24 cellular contexts compared by ENCODE assay signal in the genomic region with DNA sequence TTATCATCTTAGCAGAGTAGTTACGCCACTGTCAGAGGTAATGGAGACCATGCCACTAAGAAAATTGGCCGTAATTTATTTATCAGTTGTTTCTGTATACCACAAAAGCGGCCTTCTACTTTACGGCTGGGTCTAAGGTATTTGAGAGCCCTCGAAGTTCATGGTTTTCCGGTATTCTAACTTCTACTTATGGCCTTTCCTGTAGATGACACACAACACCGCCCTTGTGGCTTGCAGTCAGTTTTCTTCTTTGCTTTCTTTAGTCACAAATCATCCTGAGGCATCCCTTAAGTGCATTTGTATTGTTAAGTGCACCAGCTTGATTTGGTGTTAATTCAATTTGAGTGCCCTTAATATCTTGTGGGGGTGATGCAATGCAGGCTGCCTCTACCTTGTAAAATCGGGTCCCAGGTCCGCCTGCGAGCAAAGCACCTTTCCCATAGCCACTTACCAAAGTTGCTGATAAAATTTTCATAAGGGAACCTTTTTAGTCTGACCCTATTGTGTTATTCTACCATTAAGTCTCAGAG.
"Had no signal": no experiment of that assay in that cellular context is flagged by ENCODE, and none has a peak within 500 bp of the region (broad histone marks: within the 10 kb centered on the region; RNA-seq: fewer than 3 reads in every experiment).

No MANE protein-coding gene starts in this region.

- DNase-seq: activated CD4-positive, alpha-beta T cell treated with anti-CD3 and anti-CD28 coated beads, Interleukin-2, amount 50 U/mL, for 1 hour; activated CD4-positive, CD25-positive, alpha-beta regulatory T cell treated with anti-CD3 and anti-CD28 coated beads, Interleukin-2, amount 50 U/mL, for 72 hours; activated CD8-positive, alpha-beta memory T cell treated with anti-CD3 and anti-CD28 coated beads, Interleukin-2, amount 50 U/mL, for 4 hours; activated effector memory CD4-positive, alpha-beta T cell treated with Interleukin-2 at 50 U/mL for 16 hours; activated naive CD4-positive, alpha-beta T cell treated with anti-CD3 and anti-CD28 coated beads, Interleukin-2, amount 10 ng/mL, durations not matched to agents 7 days and 5 days; activated naive CD8-positive, alpha-beta T cell treated with anti-CD3 and anti-CD28 coated beads, Interleukin-2, amount 50 U/mL, for 24 hours; activated T-cell treated with anti-CD3 and anti-CD28 coated beads, Interleukin-2, amount 50 U/mL, for 4 hours; anterior cingulate cortex; brain microvascular endothelial cell; central memory CD4-positive, alpha-beta T cell; dorsolateral prefrontal cortex; foreskin melanocyte; kidney; mesendoderm; naive thymus-derived CD4-positive, alpha-beta T cell; psoas muscle; right lobe of liver; small intestine; stimulated activated CD4-positive, alpha-beta T cell treated with anti-CD3 and anti-CD28 coated beads, Interleukin-15, amount 100 ng/mL, for 24 hours; stimulated activated CD4-positive, alpha-beta T cell treated with anti-CD3 and anti-CD28 coated beads, Interleukin-2, amount 100 ng/mL, for 48 hours; stomach; trophoblast cell had no signal

- H3K27me3 Mint-ChIP-seq: activated naive CD4-positive, alpha-beta T cell treated with anti-CD3 and anti-CD28 coated beads, Interleukin-2, amount 10 ng/mL, durations not matched to agents 7 days and 5 days; naive thymus-derived CD4-positive, alpha-beta T cell had no signal

- H3K36me3 Mint-ChIP-seq: activated naive CD4-positive, alpha-beta T cell treated with anti-CD3 and anti-CD28 coated beads, Interleukin-2, amount 10 ng/mL, durations not matched to agents 7 days and 5 days; naive thymus-derived CD4-positive, alpha-beta T cell; neural progenitor cell had no signal

- ATAC-seq: activated naive CD8-positive, alpha-beta T cell treated with anti-CD3 and anti-CD28 coated beads, Interleukin-2, amount 50 U/mL, for 24 hours; activated T-cell treated with anti-CD3 and anti-CD28 coated beads, Interleukin-2, amount 50 U/mL, for 4 hours; naive thymus-derived CD4-positive, alpha-beta T cell; psoas muscle; right lobe of liver had no signal

- H3K4me3 Mint-ChIP-seq: activated naive CD4-positive, alpha-beta T cell treated with anti-CD3 and anti-CD28 coated beads, Interleukin-2, amount 10 ng/mL, durations not matched to agents 7 days and 5 days; activated naive CD8-positive, alpha-beta T cell treated with anti-CD3 and anti-CD28 coated beads, Interleukin-2, amount 50 U/mL, for 24 hours; activated T-cell treated with anti-CD3 and anti-CD28 coated beads, Interleukin-2, amount 50 U/mL, for 4 hours; naive thymus-derived CD4-positive, alpha-beta T cell; neural progenitor cell had no signal

- FAIRE-seq: colon, kidney, small intestine had no signal

- H3K4me1 Mint-ChIP-seq: activated naive CD4-positive, alpha-beta T cell treated with anti-CD3 and anti-CD28 coated beads, Interleukin-2, amount 10 ng/mL, durations not matched to agents 7 days and 5 days had no signal

- H3K27ac Mint-ChIP-seq: activated naive CD4-positive, alpha-beta T cell treated with anti-CD3 and anti-CD28 coated beads, Interleukin-2, amount 10 ng/mL, durations not matched to agents 7 days and 5 days; activated naive CD8-positive, alpha-beta T cell treated with anti-CD3 and anti-CD28 coated beads, Interleukin-2, amount 50 U/mL, for 24 hours; naive thymus-derived CD4-positive, alpha-beta T cell had no signal
